ENCODE assay signal across 8 cellular contexts in the genomic region with DNA sequence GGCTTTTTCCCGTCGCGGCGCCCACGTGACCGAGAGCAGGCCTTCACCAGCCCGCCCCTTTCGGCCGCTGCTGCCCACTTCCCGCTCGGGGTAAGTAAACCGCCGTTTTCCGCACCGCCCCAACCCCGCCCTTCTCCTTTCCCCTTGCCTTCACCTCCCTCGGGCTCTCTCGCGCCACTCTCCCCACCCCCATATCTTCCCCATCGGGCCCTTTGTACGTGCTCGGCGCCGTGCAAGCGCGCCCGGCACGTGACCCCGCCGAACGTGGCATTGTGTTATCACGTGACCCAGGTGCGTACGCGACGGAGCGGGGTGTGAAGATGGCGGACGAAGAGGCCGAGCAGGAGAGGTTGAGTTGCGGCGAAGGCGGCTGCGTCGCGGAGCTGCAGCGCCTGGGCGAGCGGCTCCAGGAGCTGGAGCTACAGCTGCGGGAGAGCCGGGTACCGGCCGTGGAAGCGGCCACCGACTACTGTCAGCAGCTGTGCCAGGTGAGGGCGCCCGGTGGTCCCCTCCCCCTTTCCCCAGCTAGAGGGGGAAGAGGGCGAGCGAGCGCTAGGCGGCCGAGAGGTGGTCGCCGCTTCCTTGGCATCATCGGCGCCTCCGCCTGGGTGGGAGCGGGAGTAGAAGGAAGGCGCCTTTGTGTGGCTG. TPM values are rescaled to one million over a fixed set of nuclear protein-coding genes. Genes with fewer than 3 reads are reported as not detected.
DNase-seq lines count a peak whose midpoint lies in the region; ATAC-seq and TF ChIP-seq lines count a peak whose summit lies in the region.

A gene (plus strand): TSS at position 294 of the 648 bp plus-strand sequence. CDS start 27 bp downstream, at position 321.

- H3K4me1 ChIP-seq in Peyer's patch (peaks cover 0 to 38% (median 15%) of the 10 kb centered on the region in 4 donors), esophagus muscularis mucosa (peaks cover 30 to 78% (median 69%) of the 10 kb centered on the region in 4 donors)

- H3K27ac ChIP-seq in Peyer's patch (peak within 1 kb of the TSS; percentile 88 to 97 (median 92)), esophagus muscularis mucosa (replicated peaks in 1 of 4) (peak within 1 kb of the TSS; percentile 93 to 99 (median 94))

- ATAC-seq in GM21723 (IDR thresholded peaks at IDR 0.05; ENCODE audit: unreplicated experiment): peak; percentile 73

- intact Hi-C loops in esophagus muscularis mucosa (cut with DNase I): loop anchor here (10.0 kb wide), 1 partner anchor 319 kb away; a partner anchor contains a TSS

- 0% methylated on average over 25 of the region's 69 CpGs for WGBS in esophagus muscularis mucosa

- TF ChIP-seq POLR2A in Peyer's patch (IDR thresholded peaks at IDR 0.05) (peak; percentile 31 to 43), esophagus muscularis mucosa (IDR thresholded peaks at IDR 0.05; ENCODE audit: low read depth) (peak; percentile 43)

- TF ChIP-seq CTCF in Peyer's patch (IDR thresholded peaks at IDR 0.05) (no peak), esophagus muscularis mucosa (IDR thresholded peaks at IDR 0.05) (no peak)

- H3K9me3 ChIP-seq in Peyer's patch (no peaks in the 10 kb centered on the region), esophagus muscularis mucosa (no peaks in the 10 kb centered on the region)

- H3K27me3 ChIP-seq in Peyer's patch (no peaks in the 10 kb centered on the region), esophagus muscularis mucosa (no peaks in the 10 kb centered on the region)

- DNase-seq in DMS53 (lab: John Stamatoyannopoulos, UW) (peak; percentile 98), KG1 (lab: John Stamatoyannopoulos, UW) (peak; percentile 98), Peyer's patch (peak; percentile 97 to 99 (median 99)), esophagus muscularis mucosa (ENCODE audit: extremely low spot score) (peak; percentile 99), myocyte (ENCODE audit: low read depth) (peak; percentile 97)
- DNase-seq in activated T-cell treated with anti-CD3 and anti-CD28 coated beads, Interleukin-2, amount 50 U/mL, for 48 hours: peak; percentile 98
- DNase-seq in stimulated activated CD8-positive, alpha-beta memory T cell treated with anti-CD3 and anti-CD28 coated beads, Interleukin-7, amount 100 ng/mL, for 48 hours (ENCODE audit: extremely low read depth in 1 of 2, low read depth in 1 of 2): peak; percentile 96 to 99

- no peak for TF ChIP-seq EP300 in esophagus muscularis mucosa (IDR thresholded peaks at IDR 0.05)

- H3K36me3 ChIP-seq in Peyer's patch (no peaks in the 10 kb centered on the region), esophagus muscularis mucosa (no peaks in the 10 kb centered on the region)

- H3K4me3 ChIP-seq in Peyer's patch: peak within 1 kb of the TSS; percentile 77 to 95 (median 86)
- H3K4me3 ChIP-seq in esophagus muscularis mucosa: peak within 1 kb of the TSS; percentile 86 to 100 (median 92)

RNA-seq across cellular contexts. Expression of the gene that starts here (rescaled TPM):
- total RNA-seq in Peyer's patch: 10 to 100 TPM; 62.5 to 74.7 (median 69.3) TPM
- 10 to 100 TPM; 28.3 to 44.9 (median 32.2) TPM for total RNA-seq in esophagus muscularis mucosa
- 17.2 and 21.5 TPM in 2 replicates for total RNA-seq in myocyte
- 5.3 TPM for polyA plus RNA-seq in myocyte (2012)

Comparison
In these comparisons a context has a peak if more than half of its experiments do, and no peak if none do; other contexts are left out.
1. Peak in every context shown above with its lines: DNase-seq, ATAC-seq, H3K4me3 ChIP-seq and H3K27ac ChIP-seq.